2 cellular contexts compared by ENCODE assay signal in genomic region chr10:88064608-88065383, GRCh38.
TF ChIP-seq lines count a peak whose summit lies in the region.

No MANE protein-coding gene starts in this region.

TF ChIP-seq in liver, 16 proteins besides CTCF, POLR2A, EP300 and RAD21 (continued from another document):
- TF ChIP-seq REST (IDR thresholded peaks at IDR 0.05), result peak; percentile 54
- TF ChIP-seq JUND (IDR thresholded peaks at IDR 0.05), result peak; percentile 99
- TF ChIP-seq EGR1 (IDR thresholded peaks at IDR 0.05; ENCODE audit: low read depth in 2 of 2), result peak in 1 of 2 donors; percentile 77
- TF ChIP-seq MAX (IDR thresholded peaks at IDR 0.05), result peak; percentile 93
- TF ChIP-seq HNF4A (conservative IDR thresholded peaks at IDR 0.05), result peak; percentile 80 to 87
- no peak for TF ChIP-seq FOXA2 (IDR thresholded peaks at IDR 0.05)
- peak in 1 of 2 donors; percentile 60 for TF ChIP-seq GABPA (IDR thresholded peaks at IDR 0.05 in 1 of 2, conservative IDR thresholded peaks at IDR 0.05 in 1 of 2)
- TF ChIP-seq NR2F2 (IDR thresholded peaks at IDR 0.05), result no peak
- peak; percentile 98 for TF ChIP-seq RXRA (IDR thresholded peaks at IDR 0.05)
- TF ChIP-seq TAF1 (conservative IDR thresholded peaks at IDR 0.05), result no peak
- TF ChIP-seq FOXA1 (IDR thresholded peaks at IDR 0.05), result no peak

TF ChIP-seq in HepG2, 621 proteins besides CTCF, POLR2A, EP300 and RAD21 (continued from another document):
- TF ChIP-seq ZNF326 (CRISPR knock-in tag; IDR thresholded peaks at IDR 0.05; ENCODE audit: borderline replicate concordance) (no peak), PLSCR1 (CRISPR knock-in tag; IDR thresholded peaks at IDR 0.05; ENCODE audit: borderline replicate concordance) (no peak), ARNTL (CRISPR knock-in tag; IDR thresholded peaks at IDR 0.05) (no peak), IKZF5 (CRISPR knock-in tag; IDR thresholded peaks at IDR 0.05) (no peak), TOPORS (CRISPR knock-in tag; IDR thresholded peaks at IDR 0.05) (no peak)
